11 cellular contexts compared by ENCODE assay signal in the genomic region with DNA sequence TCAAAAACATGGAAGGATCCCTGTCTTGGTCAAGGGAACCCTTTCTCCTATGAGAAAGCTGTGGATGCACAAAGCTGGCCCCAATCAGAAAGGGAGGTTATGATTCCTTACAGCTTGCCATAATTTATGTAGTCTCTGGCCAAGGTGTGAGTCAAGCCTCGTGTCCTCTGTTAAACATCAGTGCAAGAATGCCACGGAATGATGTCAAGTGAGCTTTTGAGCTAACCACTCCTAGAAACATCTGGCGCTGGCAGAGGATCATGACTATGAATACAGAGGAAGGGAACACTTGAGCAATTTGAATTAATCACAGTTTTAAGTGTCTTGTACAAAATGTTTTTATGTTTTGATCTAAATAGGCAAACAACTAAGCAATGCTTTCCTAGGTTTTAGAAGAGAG. TPM values are rescaled to one million over a fixed set of nuclear protein-coding genes. Genes with fewer than 3 reads are reported as not detected.
DNase-seq lines count a peak whose midpoint lies in the region; ATAC-seq and TF ChIP-seq lines count a peak whose summit lies in the region.
"Had no signal": no experiment of that assay in that cellular context is flagged by ENCODE, and none has a peak within 500 bp of the region (broad histone marks: within the 10 kb centered on the region; RNA-seq: fewer than 3 reads in every experiment).

No MANE protein-coding gene starts in this region.

- WGBS in aorta, 2 donors: 39 to 43% methylated on average over 3 of the region's 3 CpGs

- H3K9me3 Mint-ChIP-seq in mesothelial cell of epicardium (peaks cover 14% of the 10 kb centered on the region), glutamatergic neuron (ENCODE audit: unreplicated experiment) (no peaks in the 10 kb centered on the region)

- H3K27me3 ChIP-seq in aorta (ENCODE audit: control insufficient read depth in 1 of 2, insufficient read depth in 2 of 2, low read length in 1 of 2): no peaks in the 10 kb centered on the region

- no peaks in the 10 kb centered on the region for H3K27me3 Mint-ChIP-seq in mesothelial cell of epicardium (ENCODE audit: low read depth)
- H3K27me3 Mint-ChIP-seq in glutamatergic neuron (ENCODE audit: unreplicated experiment): no peaks in the 10 kb centered on the region

- DNase-seq in NCI-H510A treated with DMSO at 0.1 percent for 48 hours (lab: John Stamatoyannopoulos, UW) (peak; percentile 4), NCI-H510A (lab: John Stamatoyannopoulos, UW) (no peak), mesothelial cell of epicardium (ENCODE audit: low spot score in 2 of 2, unreplicated experiment in 2 of 2) (no peak), aorta (no peak), HuH-7.5 (ENCODE audit: low spot score) (no peak), glutamatergic neuron (no peak)
- DNase-seq: activated CD8-positive, alpha-beta memory T cell treated with anti-CD3 and anti-CD28 coated beads for 24 hours; NCI-H2081 had no signal

- H3K4me3 Mint-ChIP-seq in mesothelial cell of epicardium: no peak overlapping the region
- H3K4me3 Mint-ChIP-seq in glutamatergic neuron (ENCODE audit: unreplicated experiment): no peak overlapping the region

- TF ChIP-seq CTCF in mesothelial cell of epicardium (IDR thresholded peaks at IDR 0.05; ENCODE audit: unreplicated experiment): no peak
- no peak for TF ChIP-seq CTCF in glutamatergic neuron (IDR thresholded peaks at IDR 0.05; ENCODE audit: partially characterized antibody, unreplicated experiment)

- no peaks in the 10 kb centered on the region for H3K36me3 ChIP-seq in aorta (ENCODE audit: control insufficient read depth in 1 of 2, insufficient read depth in 2 of 2, low read length in 1 of 2)
- H3K36me3 ChIP-seq: prostate gland had no signal

- H3K4me1 Mint-ChIP-seq in mesothelial cell of epicardium: peaks cover 26% of the 10 kb centered on the region
- H3K4me1 Mint-ChIP-seq in glutamatergic neuron (ENCODE audit: low read depth, unreplicated experiment): no peaks in the 10 kb centered on the region

- intact Hi-C loops in aorta (cut with DNase I): no loop called here

- H3K4me3 ChIP-seq in aorta (ENCODE audit: low read length in 2 of 2): no peak overlapping the region
- H3K4me3 ChIP-seq: prostate gland had no signal

- H3K27ac ChIP-seq in aorta (ENCODE audit: low read depth in 1 of 2, low read length in 2 of 2): no peak overlapping the region
- H3K27ac ChIP-seq: prostate gland had no signal

- H3K27ac Mint-ChIP-seq in mesothelial cell of epicardium (peak overlapping the region; percentile 87), glutamatergic neuron (ENCODE audit: unreplicated experiment) (no peak overlapping the region)

- H3K9me3 ChIP-seq in aorta (ENCODE audit: control insufficient read depth, low read length): no peaks in the 10 kb centered on the region
- H3K9me3 ChIP-seq: prostate gland had no signal

- peak; percentile 94 for ATAC-seq in esophagus mucosa
- peak; percentile 61 for ATAC-seq in aorta (ENCODE audit: low FRiP score)
- no peak for ATAC-seq in HG02571 (IDR thresholded peaks at IDR 0.05; ENCODE audit: unreplicated experiment)

- H3K36me3 Mint-ChIP-seq in mesothelial cell of epicardium: no peaks in the 10 kb centered on the region
- H3K36me3 Mint-ChIP-seq in glutamatergic neuron (ENCODE audit: unreplicated experiment): no peaks in the 10 kb centered on the region

- H3K4me1 ChIP-seq in aorta (ENCODE audit: control insufficient read depth in 1 of 2, insufficient read depth in 2 of 2, low read length in 2 of 2): no peaks in the 10 kb centered on the region
- H3K4me1 ChIP-seq: prostate gland had no signal

RNA-seq across cellular contexts. Expression of a gene that starts 51.5 kb away (rescaled TPM):
- total RNA-seq in esophagus mucosa (20.6 TPM), mesothelial cell of epicardium (80.1 to 85.0 TPM (median 83.0 TPM) in 3 replicates), aorta (10 to 100 TPM; 22.2 to 24.7 TPM), glutamatergic neuron (ENCODE audit: unreplicated experiment) (22.2 TPM)
- polyA plus RNA-seq in aorta: 10 to 100 TPM; 11.8 to 12.9 TPM
